23 cellular contexts compared by ENCODE assay signal in the genomic region with DNA sequence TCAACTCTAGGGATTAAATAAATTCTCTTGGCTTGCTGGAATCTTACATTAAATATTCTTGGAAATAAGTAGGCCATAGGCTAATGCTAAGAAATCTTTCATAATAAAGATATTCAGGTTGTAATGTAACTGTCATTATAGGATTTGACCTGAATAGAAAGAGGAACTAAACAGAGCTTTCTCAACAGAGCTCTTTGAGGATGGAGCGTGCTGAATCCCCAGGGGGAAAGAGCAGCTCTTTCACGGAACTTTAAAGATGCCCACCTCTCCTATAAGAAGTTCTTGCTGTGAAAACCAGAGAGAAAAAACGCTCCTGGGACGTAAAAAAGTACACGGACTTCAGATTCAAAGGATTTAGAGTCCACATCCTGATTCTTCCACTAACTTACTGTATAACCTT.
DNase-seq lines count a peak whose midpoint lies in the region; ATAC-seq lines count a peak whose summit lies in the region.
"Had no signal": no experiment of that assay in that cellular context is flagged by ENCODE, and none has a peak within 500 bp of the region (broad histone marks: within the 10 kb centered on the region; RNA-seq: fewer than 3 reads in every experiment).

No MANE protein-coding gene starts in this region.

- H3K4me1 ChIP-seq in BLaER1 treated with 17β-estradiol and CSF1 and Interleukin-3, amounts not matched to agents 10 nM and 100 nM, result peaks cover 0 to 54% (median 43%) of the 10 kb centered on the region in 10 experiments; a peak in 17 of 20 replicates
- H3K4me1 ChIP-seq: esophagus squamous epithelium had no signal

- H3K9me3 ChIP-seq in BLaER1 treated with 17β-estradiol and CSF1 and Interleukin-3, amounts not matched to agents 10 nM and 100 nM (replicated peaks in 1 of 11), result no peaks in the 10 kb centered on the region
- H3K9me3 ChIP-seq: esophagus squamous epithelium had no signal

- ATAC-seq in GM21367 (IDR thresholded peaks at IDR 0.05; ENCODE audit: unreplicated experiment) (peak; percentile 53), HG03378 (IDR thresholded peaks at IDR 0.05; ENCODE audit: unreplicated experiment) (peak; percentile 63), GM18867 (IDR thresholded peaks at IDR 0.05; ENCODE audit: unreplicated experiment) (no peak), GM21825 (IDR thresholded peaks at IDR 0.05; ENCODE audit: unreplicated experiment) (no peak), HG02798 (IDR thresholded peaks at IDR 0.05; ENCODE audit: poor library complexity, unreplicated experiment) (no peak)

- peak overlapping the region in 10 of 11 experiments; percentile 26 to 75 (median 62); a peak in 19 of 22 replicates for H3K4me2 ChIP-seq in BLaER1 treated with 17β-estradiol and CSF1 and Interleukin-3, amounts not matched to agents 10 nM and 100 nM

- no peaks in the 10 kb centered on the region; a peak in 1 of 22 replicates for H4K20me1 ChIP-seq in BLaER1 treated with 17β-estradiol and CSF1 and Interleukin-3, amounts not matched to agents 10 nM and 100 nM

- H3K27ac ChIP-seq in BLaER1 treated with 17β-estradiol and CSF1 and Interleukin-3, amounts not matched to agents 10 nM and 100 nM, result peak overlapping the region in 2 of 11 experiments; percentile 4 to 13; a peak in 1 of 22 replicates
- H3K27ac ChIP-seq: esophagus squamous epithelium, WERI-Rb-1 had no signal

- H3K4me3 ChIP-seq in BLaER1 treated with 17β-estradiol and CSF1 and Interleukin-3, amounts not matched to agents 10 nM and 100 nM, result no peak overlapping the region
- H3K4me3 ChIP-seq: esophagus squamous epithelium had no signal

- no peaks in the 10 kb centered on the region for H3K36me3 ChIP-seq in BLaER1 treated with 17β-estradiol and CSF1 and Interleukin-3, amounts not matched to agents 10 nM and 100 nM
- H3K36me3 ChIP-seq: esophagus squamous epithelium, WERI-Rb-1 had no signal

- H3K27me3 ChIP-seq in BLaER1 treated with 17β-estradiol and CSF1 and Interleukin-3, amounts not matched to agents 10 nM and 100 nM, result no peaks in the 10 kb centered on the region

- peak; percentile 11 for DNase-seq in RPMI8226
- no peak for DNase-seq in stimulated activated CD4-positive, alpha-beta T cell treated with anti-CD3 and anti-CD28 coated beads, Interleukin-4, amount 100 ng/mL, for 1 hour
- DNase-seq: activated CD4-positive, alpha-beta T cell treated with anti-CD3 and anti-CD28 coated beads, Interleukin-2, amount 50 U/mL, for 48 hours; activated naive CD4-positive, alpha-beta T cell treated with anti-CD3 and anti-CD28 coated beads, Interleukin-2, amount 50 U/mL, for 16 hours; activated T-cell treated with anti-CD3 and anti-CD28 coated beads, Interleukin-2, amount 50 U/mL, for 24 hours; CD4-positive, alpha-beta memory T cell; DMS53; effector memory CD4-positive, alpha-beta T cell; esophagus squamous epithelium; GOT3; NCI-H187; NCI-H226; occipital lobe; SHP77; stimulated activated naive CD4-positive, alpha-beta T cell treated with Interleukin-2 at 50 U/mL for 16 hours; trophoblast cell; WERI-Rb-1 had no signal

- no peak overlapping the region for H3K9ac ChIP-seq in BLaER1 treated with 17β-estradiol and CSF1 and Interleukin-3, amounts not matched to agents 10 nM and 100 nM

Comparison
In these comparisons a context has a peak if more than half of its experiments do, and no peak if none do; other contexts are left out.
1. ATAC-seq: peak in GM21367 (single experiment) and HG03378 (single experiment); none in GM18867 (single experiment), GM21825 (single experiment) and HG02798 (single experiment).